Comparison of ENCODE assay signal across 8 cellular contexts in the genomic region with DNA sequence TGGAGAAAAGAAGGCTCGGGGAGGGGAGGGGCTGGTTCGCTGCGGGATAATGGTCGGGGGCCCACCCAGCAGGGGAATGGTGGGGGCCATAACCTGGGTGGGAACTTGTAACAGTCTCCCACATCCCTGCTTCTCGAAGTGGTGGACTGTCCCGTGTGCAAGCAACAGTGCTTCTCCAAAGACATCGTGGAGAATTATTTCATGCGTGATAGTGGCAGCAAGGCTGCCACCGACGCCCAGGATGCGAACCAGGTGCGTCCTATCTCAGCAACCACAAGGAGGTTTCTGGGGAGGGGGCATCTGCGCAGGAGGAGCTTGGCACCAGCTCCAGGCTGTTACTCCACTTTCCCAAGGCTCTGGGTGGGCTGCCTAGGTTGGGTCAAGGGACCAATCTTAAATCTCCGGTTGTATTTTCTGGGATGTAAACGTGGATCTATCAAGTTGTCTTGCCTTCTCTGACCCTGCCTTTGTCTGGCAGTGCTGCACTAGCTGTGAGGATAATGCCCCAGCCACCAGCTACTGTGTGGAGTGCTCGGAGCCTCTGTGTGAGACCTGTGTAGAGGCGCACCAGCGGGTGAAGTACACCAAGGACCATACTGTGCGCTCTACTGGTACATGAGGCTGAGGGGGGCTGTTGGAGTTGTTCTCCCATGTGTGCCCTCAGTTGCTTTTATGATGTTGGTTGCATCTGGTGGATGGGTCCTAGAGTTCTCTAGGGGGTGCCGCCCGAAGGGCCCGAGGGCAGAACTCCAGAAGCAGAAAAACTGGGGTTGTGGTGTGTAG. TPM values are rescaled to one million over a fixed set of nuclear protein-coding genes. Genes with fewer than 3 reads are reported as not detected.
DNase-seq lines count a peak whose midpoint lies in the region; ATAC-seq and TF ChIP-seq lines count a peak whose summit lies in the region.

No MANE protein-coding gene starts in this region.

- intact Hi-C loops in prostate gland (cut with DNase I): no loop called here

- peaks cover 36% of the 10 kb centered on the region for H3K4me1 Mint-ChIP-seq in T-helper 17 cell

- H3K9me3 ChIP-seq in T-helper 17 cell (ENCODE audit: control insufficient read depth, low read length, poor library complexity, severe bottlenecking): no peaks in the 10 kb centered on the region
- H3K9me3 ChIP-seq in fibroblast of lung (ENCODE audit: control insufficient read depth, insufficient read depth, low read depth, low read length): no peaks in the 10 kb centered on the region
- no peaks in the 10 kb centered on the region for H3K9me3 ChIP-seq in prostate gland

- peak overlapping the region; percentile 72 for H3K4me2 ChIP-seq in fibroblast of lung (ENCODE audit: extremely low read depth, insufficient read depth, low read length)

- H3K79me2 ChIP-seq in fibroblast of lung (ENCODE audit: control insufficient read depth, insufficient read depth, low read length): peaks cover 50% of the 10 kb centered on the region

- no peak overlapping the region for H2AFZ ChIP-seq in fibroblast of lung (ENCODE audit: low read length)

- peaks cover 7% of the 10 kb centered on the region for H4K20me1 ChIP-seq in fibroblast of lung (ENCODE audit: control insufficient read depth, extremely low read depth, insufficient read depth, low read length)

- DNase-seq in GM06990 (ENCODE audit: extremely low read depth, insufficient read length) (no peak), T-helper 17 cell (no peak), fibroblast of lung (ENCODE audit: low read depth in 2 of 2) (no peak), prostate gland (ENCODE audit: low spot score) (no peak), cortex of kidney (lab: John Stamatoyannopoulos, UW) (no peak), KG1 (lab: John Stamatoyannopoulos, UW) (no peak), NCI-H510A (lab: John Stamatoyannopoulos, UW) (no peak)

- TF ChIP-seq POLR2A in prostate gland (IDR thresholded peaks at IDR 0.05): no peak

- H3K36me3 ChIP-seq in GM06990 (ENCODE audit: control insufficient read depth, insufficient read depth, low read length): peaks cover 43% of the 10 kb centered on the region
- H3K36me3 ChIP-seq in fibroblast of lung (ENCODE audit: control insufficient read depth, insufficient read depth, low read length): peaks cover 34% of the 10 kb centered on the region
- peaks cover 25 to 35% of the 10 kb centered on the region in 2 donors for H3K36me3 ChIP-seq in prostate gland

- 6% methylated on average over 22 of the region's 22 CpGs for WGBS in prostate gland

- no peaks in the 10 kb centered on the region for H3K27me3 Mint-ChIP-seq in T-helper 17 cell

- H3K4me3 Mint-ChIP-seq in T-helper 17 cell: peak overlapping the region; percentile 91

- H3K4me3 ChIP-seq in GM06990 (replicated peaks; ENCODE audit: low read depth, low read length) (peak overlapping the region; percentile 77), fibroblast of lung (replicated peaks in 1 of 4; ENCODE audit: control extremely low read depth in 1 of 4, insufficient read depth in 1 of 4, low read depth in 3 of 4, low read length in 4 of 4) (peak overlapping the region; percentile 90 to 96 (median 94)), prostate gland (peak overlapping the region; percentile 74 to 91)

- no peak for ATAC-seq in T-helper 17 cell
- ATAC-seq in HG02884 (IDR thresholded peaks at IDR 0.05; ENCODE audit: unreplicated experiment): no peak

- H3K36me3 Mint-ChIP-seq in T-helper 17 cell (ENCODE audit: low read depth): peaks cover 7% of the 10 kb centered on the region

- peak overlapping the region; percentile 59 for H3K27ac ChIP-seq in fibroblast of lung (ENCODE audit: insufficient read depth, low read length)
- H3K27ac ChIP-seq in prostate gland: peak overlapping the region; percentile 97

- no peaks in the 10 kb centered on the region for H3K27me3 ChIP-seq in GM06990 (replicated peaks; ENCODE audit: control insufficient read depth, insufficient read depth, low read length)
- H3K27me3 ChIP-seq in fibroblast of lung (ENCODE audit: control insufficient read depth, insufficient read depth, low read length): no peaks in the 10 kb centered on the region
- no peaks in the 10 kb centered on the region for H3K27me3 ChIP-seq in prostate gland (replicated peaks; ENCODE audit: insufficient read depth)

- peak overlapping the region; percentile 98 for H3K27ac Mint-ChIP-seq in T-helper 17 cell

- no peak for TF ChIP-seq CTCF in GM06990 (IDR thresholded peaks at IDR 0.05; ENCODE audit: insufficient read depth, low read length, poor library complexity, severe bottlenecking)
- TF ChIP-seq CTCF in fibroblast of lung (conservative IDR thresholded peaks at IDR 0.05 in 1 of 2, IDR thresholded peaks at IDR 0.05 in 1 of 2; ENCODE audit: low read depth in 1 of 2, low read length in 2 of 2): no peak
- no peak for TF ChIP-seq CTCF in prostate gland (IDR thresholded peaks at IDR 0.05)

- peaks cover 9% of the 10 kb centered on the region for H3K4me1 ChIP-seq in fibroblast of lung (ENCODE audit: control insufficient read depth, extremely low read depth, insufficient read depth, low read length)
- peaks cover 17% of the 10 kb centered on the region for H3K4me1 ChIP-seq in prostate gland (replicated peaks)

- H3K9ac ChIP-seq in fibroblast of lung (ENCODE audit: insufficient read depth, low read length): peak overlapping the region; percentile 71

RNA-seq across cellular contexts. Expression of a gene that starts 1.6 kb away (rescaled TPM):
- total RNA-seq in T-helper 17 cell (100 to 1,000 TPM; 427 to 525 TPM), fibroblast of lung (293 and 325 TPM in 2 replicates), prostate gland (100 to 1,000 TPM; 237 to 374 TPM)
- polyA plus RNA-seq in fibroblast of lung: 160 and 273 TPM in 2 replicates
- polyA plus RNA-seq in fibroblast of lung (2012): 297 and 535 TPM in 2 replicates
- polyA minus RNA-seq in fibroblast of lung (ENCODE audit: low replicate concordance): 1,633 and 2,396 TPM in 2 replicates

RNA-seq across cellular contexts. Expression of a gene that starts 9.4 kb away (rescaled TPM):
- total RNA-seq in T-helper 17 cell: 10 to 100 TPM; 74.8 to 88.8 TPM
- total RNA-seq in fibroblast of lung: 146 and 167 TPM in 2 replicates
- 215 and 269 TPM in 2 replicates for polyA plus RNA-seq in fibroblast of lung
- 201 and 237 TPM in 2 replicates for polyA plus RNA-seq in fibroblast of lung (2012)
- 126 and 150 TPM in 2 replicates for polyA minus RNA-seq in fibroblast of lung (ENCODE audit: low replicate concordance)
- 100 to 1,000 TPM; 102 to 126 TPM for total RNA-seq in prostate gland

RNA-seq across cellular contexts. Expression of a gene that starts 12.9 kb away (rescaled TPM):
- 10 to 100 TPM; 36.1 to 63.5 TPM for total RNA-seq in T-helper 17 cell
- 52.6 and 73.7 TPM in 2 replicates for total RNA-seq in fibroblast of lung
- polyA plus RNA-seq in fibroblast of lung: 73.6 and 99.9 TPM in 2 replicates
- polyA plus RNA-seq in fibroblast of lung (2012): 76.2 and 99.7 TPM in 2 replicates
- 57.9 and 128 TPM in 2 replicates for polyA minus RNA-seq in fibroblast of lung (ENCODE audit: low replicate concordance)
- total RNA-seq in prostate gland: 10 to 100 TPM; 27.7 to 44.2 TPM

RNA-seq across cellular contexts. Expression of a gene that starts 25.9 kb away (rescaled TPM):
- total RNA-seq in T-helper 17 cell (1 to 10 TPM; 7.0 to 8.2 TPM), fibroblast of lung (4.9 and 5.9 TPM in 2 replicates), prostate gland (10 to 100 TPM; 22.0 to 24.0 TPM)
- 3.1 and 4.3 TPM in 2 replicates for polyA plus RNA-seq in fibroblast of lung
- polyA plus RNA-seq in fibroblast of lung (2012): 8.8 and 12.9 TPM in 2 replicates
- 10.4 and 14.3 TPM in 2 replicates for polyA minus RNA-seq in fibroblast of lung (ENCODE audit: low replicate concordance)

RNA-seq across cellular contexts. Expression of a gene that starts 27.7 kb away (rescaled TPM):
- total RNA-seq in T-helper 17 cell (10 to 100 TPM; 29.9 to 34.0 TPM), fibroblast of lung (13.9 and 14.9 TPM in 2 replicates), prostate gland (10 to 100 TPM; 47.5 to 67.3 TPM)
- polyA plus RNA-seq in fibroblast of lung: 3.0 and 4.1 TPM in 2 replicates
- polyA plus RNA-seq in fibroblast of lung (2012): 4.8 and 5.6 TPM in 2 replicates
- polyA minus RNA-seq in fibroblast of lung (ENCODE audit: low replicate concordance): 6.0 and 7.3 TPM in 2 replicates
